ENCODE assay signal across 10 cellular contexts in genomic region chr4:151458148-151458547, GRCh38. TPM values are rescaled to one million over a fixed set of nuclear protein-coding genes. Genes with fewer than 3 reads are reported as not detected.
"Had no signal": no experiment of that assay in that cellular context is flagged by ENCODE, and none has a peak within 500 bp of the region (broad histone marks: within the 10 kb centered on the region; RNA-seq: fewer than 3 reads in every experiment).

No MANE protein-coding gene starts in this region.

- H3K27me3 ChIP-seq: hepatocyte, sigmoid colon, tibial artery had no signal

- H3K4me3 ChIP-seq: hepatocyte, sigmoid colon, tibial artery had no signal

- H3K27ac ChIP-seq: sigmoid colon, tibial artery had no signal

- H3K4me1 ChIP-seq: sigmoid colon, tibial artery had no signal

- DNase-seq: activated CD4-positive, alpha-beta T cell treated with anti-CD3 and anti-CD28 coated beads, Interleukin-2, amount 10 ng/mL, durations not matched to agents 7 days and 5 days; activated CD8-positive, alpha-beta memory T cell treated with anti-CD3 and anti-CD28 coated beads, Interleukin-2, amount 50 U/mL, for 48 hours; activated gamma-delta T cell treated with Interleukin-2 at 50 U/mL for 16 hours; amygdala; erythroblast; sigmoid colon; stimulated activated CD4-positive, alpha-beta T cell treated with anti-CD3 and anti-CD28 coated beads, Interleukin-1b, Interleukin-23, amount 100 ng/mL, for 48 hours; tibial artery had no signal

- H3K36me3 ChIP-seq: sigmoid colon, tibial artery had no signal

- H3K9me3 ChIP-seq: sigmoid colon, tibial artery had no signal

RNA-seq across cellular contexts. Expression of gene FHIP1A, which starts 49.2 kb away (rescaled TPM):
- total RNA-seq: activated CD4-positive, alpha-beta T cell treated with anti-CD3 and anti-CD28 coated beads, Interleukin-2, amount 10 ng/mL, durations not matched to agents 7 days and 5 days had no signal
- polyA plus RNA-seq: neural cell had no signal
